In the genomic region with DNA sequence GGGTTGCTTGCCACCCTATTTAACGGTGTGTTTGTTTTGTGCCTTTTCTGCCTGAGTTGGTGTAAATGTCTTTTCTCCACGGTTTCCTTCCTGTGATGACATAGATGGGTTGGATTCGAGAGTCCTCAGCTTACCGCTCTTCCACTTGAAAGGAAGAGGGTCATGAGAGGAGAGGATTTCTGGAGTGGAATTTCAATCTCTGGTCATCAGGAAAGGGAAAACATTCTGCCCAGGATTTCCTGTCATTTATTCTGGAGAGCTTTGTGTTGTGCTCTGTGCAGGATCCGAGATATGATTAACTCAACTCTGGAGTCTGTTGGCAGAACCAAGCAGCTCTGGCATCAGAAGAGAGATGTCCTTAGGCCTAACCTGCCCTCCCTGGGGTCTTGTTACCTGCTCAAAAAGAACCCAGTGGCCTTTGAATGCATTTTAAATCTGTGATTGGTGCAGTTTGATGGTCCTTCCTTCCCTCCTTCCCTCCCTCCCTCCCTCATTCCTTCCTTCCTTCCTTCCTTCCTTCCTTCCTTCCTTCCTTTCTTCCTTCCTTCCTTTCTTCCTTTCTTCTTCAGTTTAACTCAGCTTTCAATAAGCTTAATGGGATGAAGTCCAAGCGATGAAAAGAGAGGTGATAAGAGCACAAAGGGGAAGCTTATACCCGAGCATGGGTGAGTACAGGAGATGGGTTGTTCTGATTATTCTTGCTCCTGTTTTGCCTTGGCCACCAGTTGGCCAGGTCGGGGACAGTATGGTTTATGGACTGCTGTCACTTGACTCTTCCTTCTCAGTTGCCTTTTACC, we compare ENCODE assay signal across 24 cellular contexts.
DNase-seq lines count a peak whose midpoint lies in the region; TF ChIP-seq lines count a peak whose summit lies in the region.
"Had no signal": no experiment of that assay in that cellular context is flagged by ENCODE, and none has a peak within 500 bp of the region (broad histone marks: within the 10 kb centered on the region; RNA-seq: fewer than 3 reads in every experiment).

No MANE protein-coding gene starts in this region.

- peaks cover 13% of the 10 kb centered on the region for H3K4me1 Mint-ChIP-seq in neural progenitor cell

- no peak overlapping the region for H3K4me3 ChIP-seq in SK-N-MC
- H3K4me3 ChIP-seq in neural progenitor cell, result no peak overlapping the region
- H3K4me3 ChIP-seq: GM12878, GM23338, HAP-1, SJCRH30 had no signal

- no peaks in the 10 kb centered on the region for H3K27me3 ChIP-seq in neural progenitor cell
- H3K27me3 ChIP-seq: SJCRH30 had no signal

- H3K4me2 ChIP-seq in neural progenitor cell, result no peak overlapping the region
- H3K4me2 ChIP-seq: KMS-11 had no signal

- H3K27ac ChIP-seq in SK-N-MC, result no peak overlapping the region
- H3K27ac ChIP-seq in neural progenitor cell, result no peak overlapping the region
- H3K27ac ChIP-seq: 22Rv1, KMS-11, SJCRH30 had no signal

- no peaks in the 10 kb centered on the region for H3K79me2 ChIP-seq in neural progenitor cell (ENCODE audit: low read depth)

- H3K4me1 ChIP-seq in neural progenitor cell, result peaks cover 49% of the 10 kb centered on the region
- H3K4me1 ChIP-seq: HAP-1, SJCRH30 had no signal

- H3F3A ChIP-seq in neural progenitor cell (ENCODE audit: low read depth), result peaks cover 28% of the 10 kb centered on the region

- peak; percentile 63 for DNase-seq in DMS79 treated with DMSO at 0.1 percent for 48 hours (lab: John Stamatoyannopoulos, UW)
- DNase-seq in DMS79 (lab: John Stamatoyannopoulos, UW), result no peak
- peak; percentile 66 for DNase-seq in DMS53 treated with DMSO at 0.1 percent for 48 hours (lab: John Stamatoyannopoulos, UW; ENCODE audit: unreplicated experiment)
- DNase-seq in SK-N-MC (ENCODE audit: low read depth, low spot score), result peak; percentile 20
- peak; percentile 14 for DNase-seq in glomerular endothelial cell (ENCODE audit: extremely low read depth, low read depth, low spot score)
- no peak for DNase-seq in neural progenitor cell (ENCODE audit: low spot score)
- no peak for DNase-seq in HuH-7 (ENCODE audit: low spot score)
- no peak for DNase-seq in activated T-cell treated with anti-CD3 and anti-CD28 coated beads, Interleukin-2, amount 50 U/mL, for 48 hours
- DNase-seq: ACHN, Calu3, HFFc6, MM.1S, NCI-H2029 treated with DMSO at 0.1 percent for 48 hours, NCI-H2171, NCI-H226, NCI-H526, PC-3, SJCRH30 had no signal

- no peaks in the 10 kb centered on the region for H3K36me3 ChIP-seq in SK-N-MC (ENCODE audit: insufficient read depth, low read length)
- H3K36me3 ChIP-seq in neural progenitor cell, result no peaks in the 10 kb centered on the region
- H3K36me3 ChIP-seq: HAP-1, SJCRH30 had no signal

- no peaks in the 10 kb centered on the region for H3K36me3 Mint-ChIP-seq in neural progenitor cell
- H3K36me3 Mint-ChIP-seq: IgD-negative memory B cell had no signal

- H3K4me3 Mint-ChIP-seq in neural progenitor cell, result no peak overlapping the region
- H3K4me3 Mint-ChIP-seq: GM23338, HFFc6, IgD-negative memory B cell had no signal

- H3K27me3 Mint-ChIP-seq in neural progenitor cell (ENCODE audit: insufficient read depth, low read depth), result no peaks in the 10 kb centered on the region

- H3K27ac Mint-ChIP-seq in neural progenitor cell, result no peak overlapping the region
- H3K27ac Mint-ChIP-seq: GM23338, HFFc6, IgD-negative memory B cell had no signal

- no peaks in the 10 kb centered on the region for H3K9me3 Mint-ChIP-seq in neural progenitor cell
- H3K9me3 Mint-ChIP-seq: GM23338, HFFc6 had no signal

- H2AFZ ChIP-seq in neural progenitor cell (replicated peaks), result no peak overlapping the region
- H2AFZ ChIP-seq: GM23338 had no signal

- no peak for TF ChIP-seq CTCF in neural progenitor cell (IDR thresholded peaks at IDR 0.05)

- no peaks in the 10 kb centered on the region for H4K20me1 ChIP-seq in neural progenitor cell (ENCODE audit: low read depth)

- H3K9me3 ChIP-seq in SK-N-MC (ENCODE audit: low read depth, low read length), result no peaks in the 10 kb centered on the region
- no peaks in the 10 kb centered on the region for H3K9me3 ChIP-seq in neural progenitor cell (ENCODE audit: low read depth)
- H3K9me3 ChIP-seq: HAP-1, SJCRH30 had no signal

- H3K9ac ChIP-seq in SK-N-MC (ENCODE audit: insufficient read length) (no peak overlapping the region), neural progenitor cell (no peak overlapping the region)
- H3K9ac ChIP-seq: KMS-11 had no signal

Comparison
In these comparisons a context has a peak if more than half of its experiments do, and no peak if none do; other contexts are left out.
1. DNase-seq: peak in DMS79 treated with DMSO at 0.1 percent for 48 hours (single experiment), DMS53 treated with DMSO at 0.1 percent for 48 hours (single experiment), SK-N-MC (single experiment) and glomerular endothelial cell (single experiment); none in DMS79 (single experiment), neural progenitor cell (single experiment), HuH-7 (single experiment) and activated T-cell treated with anti-CD3 and anti-CD28 coated beads, Interleukin-2, amount 50 U/mL, for 48 hours (0 of 2).